Comparison of ENCODE assay signal across 8 cellular contexts in genomic region chr17:19728114-19728495, GRCh38. TPM values are rescaled to one million over a fixed set of nuclear protein-coding genes. Genes with fewer than 3 reads are reported as not detected.
A peak's percentile ranks its signal among the peaks of the same experiment; 100 is the strongest.
DNase-seq lines count a peak whose midpoint lies in the region; ATAC-seq and TF ChIP-seq lines count a peak whose summit lies in the region.

No MANE protein-coding gene starts in this region.

- TF ChIP-seq POLR2A in body of pancreas (IDR thresholded peaks at IDR 0.05) (no peak), suprapubic skin (IDR thresholded peaks at IDR 0.05) (no peak)

- H3K9me3 ChIP-seq in body of pancreas, result no peaks in the 10 kb centered on the region
- no peaks in the 10 kb centered on the region for H3K9me3 ChIP-seq in suprapubic skin

- peaks cover 2 to 8% (median 8%) of the 10 kb centered on the region in 3 donors for H3K27me3 Mint-ChIP-seq in immature natural killer cell (ENCODE audit: low read depth in 3 of 3)

- no peak for TF ChIP-seq CTCF in body of pancreas (IDR thresholded peaks at IDR 0.05)
- TF ChIP-seq CTCF in suprapubic skin (IDR thresholded peaks at IDR 0.05), result no peak

- H3K4me1 ChIP-seq in body of pancreas, result peaks cover 32% of the 10 kb centered on the region
- peaks cover 72% of the 10 kb centered on the region for H3K4me1 ChIP-seq in suprapubic skin

- ATAC-seq in body of pancreas, result peak; percentile 81
- no peak for ATAC-seq in GM21381 (IDR thresholded peaks at IDR 0.05; ENCODE audit: unreplicated experiment)

- TF ChIP-seq EP300 in suprapubic skin (IDR thresholded peaks at IDR 0.05), result no peak

- DNase-seq in NCI-H526 (lab: John Stamatoyannopoulos, UW) (peak; percentile 11 to 45), NCI-H526 treated with DMSO at 0.1 percent for 48 hours (lab: John Stamatoyannopoulos, UW) (no peak), body of pancreas (peak; percentile 77 to 88 (median 87)), iris pigment epithelial cell (ENCODE audit: low read depth) (peak; percentile 61), suprapubic skin (ENCODE audit: low spot score in 2 of 2) (peak; percentile 95), immature natural killer cell (no peak), NCI-H2081 treated with DMSO at 0.1 percent for 48 hours (lab: John Stamatoyannopoulos, UW) (no peak)

- no peak overlapping the region for H3K4me3 Mint-ChIP-seq in immature natural killer cell

- H3K36me3 Mint-ChIP-seq in immature natural killer cell, result no peaks in the 10 kb centered on the region

- H3K27me3 ChIP-seq in body of pancreas (no peaks in the 10 kb centered on the region), suprapubic skin (no peaks in the 10 kb centered on the region)

- no peak overlapping the region for H3K27ac Mint-ChIP-seq in immature natural killer cell

- no peaks in the 10 kb centered on the region for H3K36me3 ChIP-seq in body of pancreas (replicated peaks in 1 of 2; ENCODE audit: insufficient read depth in 1 of 2, low read depth in 2 of 2)
- H3K36me3 ChIP-seq in suprapubic skin, result no peaks in the 10 kb centered on the region

- 15 to 55% methylated on average over 2 to 7 of the region's 7 CpGs for WGBS in body of pancreas, 2 donors
- WGBS in suprapubic skin, result 0% methylated on average over 2 of the region's 7 CpGs

- H3K4me1 Mint-ChIP-seq in immature natural killer cell, result peaks cover 18 to 21% of the 10 kb centered on the region in 2 donors

- H3K9me3 Mint-ChIP-seq in immature natural killer cell, result no peaks in the 10 kb centered on the region

- intact Hi-C loops in body of pancreas (cut with DNase I), result no loop called here

- H3K4me3 ChIP-seq in body of pancreas (no peak overlapping the region), suprapubic skin (no peak overlapping the region)

- peak overlapping the region; percentile 70 to 87 (median 78) for H3K27ac ChIP-seq in body of pancreas
- H3K27ac ChIP-seq in suprapubic skin, result peak overlapping the region; percentile 95

RNA-seq across cellular contexts. Expression of gene SLC47A2, which starts 11.7 kb away (rescaled TPM):
- total RNA-seq in body of pancreas (under 1 TPM in 1 of 2 donors, not detected in 1; 0.26 TPM), suprapubic skin (1 to 10 TPM in 2 of 4 donors, under 1 TPM in 1, not detected in 1; 0.96 to 7.9 (median 2.5) TPM)
- polyA plus RNA-seq in immature natural killer cell, result not detected

RNA-seq across cellular contexts. Expression of gene ALDH3A1, which starts 20.0 kb away (rescaled TPM):
- total RNA-seq in body of pancreas (1 to 10 TPM in 1 of 2 donors, under 1 TPM in 1; 0.33 to 1.8 TPM), suprapubic skin (100 to 1,000 TPM in 2 of 4 donors, 10 to 100 TPM in 2; 41.7 to 128 (median 83.9) TPM)
- polyA plus RNA-seq in immature natural killer cell, result under 1 TPM in 2 of 3 donors, not detected in 1; 0.31 to 0.43 TPM

Comparison
In these comparisons a context has a peak if more than half of its experiments do, and no peak if none do; other contexts are left out.
1. DNase-seq: peak in NCI-H526 (2 of 2), body of pancreas (4 of 4), iris pigment epithelial cell (single experiment) and suprapubic skin (2 of 2); none in NCI-H526 treated with DMSO at 0.1 percent for 48 hours (single experiment), immature natural killer cell (0 of 3) and NCI-H2081 treated with DMSO at 0.1 percent for 48 hours (single experiment).
2. RNA of gene ALDH3A1, which starts 20.0 kb away (total RNA-seq): 41.7 to 128 TPM in suprapubic skin; 0.33 to 1.8 TPM in body of pancreas; every median in the first group is over 10 times any median in the second.